ENCODE assay signal across 12 cellular contexts in the genomic region with DNA sequence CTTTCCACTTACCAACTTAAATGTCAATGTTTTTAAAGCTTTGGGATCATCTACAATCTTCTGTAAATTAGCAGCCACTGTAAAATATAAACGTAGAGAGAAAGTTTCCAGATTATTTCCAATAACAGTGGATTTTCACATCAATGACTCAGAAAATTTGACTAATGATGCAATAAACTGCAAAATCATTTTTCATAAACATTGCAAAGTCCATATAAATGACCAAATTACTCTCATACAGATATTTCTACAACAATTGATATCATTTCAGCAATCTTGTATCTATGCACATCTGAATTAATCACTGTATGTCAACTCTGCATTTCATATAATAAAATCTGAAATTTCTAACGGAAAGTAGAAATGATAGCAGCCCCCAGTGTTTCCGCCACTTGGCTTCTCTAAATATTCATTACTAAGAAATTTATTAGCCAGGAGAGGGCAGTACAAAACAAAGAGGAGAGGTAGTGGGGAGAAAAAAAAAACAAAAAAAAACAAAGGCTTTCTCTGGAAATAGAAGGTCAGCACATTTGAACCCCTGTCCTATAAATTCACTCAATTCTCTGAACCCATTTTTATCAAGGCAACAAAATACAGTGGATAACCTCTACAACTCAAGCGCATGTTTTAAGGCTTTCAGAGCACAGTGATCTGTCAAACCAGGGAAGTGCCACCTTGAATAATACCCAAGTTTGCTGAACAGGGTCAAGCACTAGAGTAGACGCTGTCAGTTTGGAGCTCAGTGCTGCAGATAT.
DNase-seq lines count a peak whose midpoint lies in the region; FAIRE-seq and TF ChIP-seq lines count a peak whose summit lies in the region.
"Had no signal": no experiment of that assay in that cellular context is flagged by ENCODE, and none has a peak within 500 bp of the region (broad histone marks: within the 10 kb centered on the region; RNA-seq: fewer than 3 reads in every experiment).

No MANE protein-coding gene starts in this region.

- no peak overlapping the region for H3K4me2 ChIP-seq in endothelial cell of umbilical vein (ENCODE audit: insufficient read depth, low read length)

- no peaks in the 10 kb centered on the region for H3K4me1 ChIP-seq in endothelial cell of umbilical vein (ENCODE audit: control insufficient read depth, extremely low read depth, insufficient read depth, low read length)

- H3K9me1 ChIP-seq in endothelial cell of umbilical vein (replicated peaks; ENCODE audit: control insufficient read depth, extremely low read depth, insufficient read depth, low read length): no peaks in the 10 kb centered on the region

- H2AFZ ChIP-seq in endothelial cell of umbilical vein (ENCODE audit: low read depth, low read length): no peak overlapping the region

- BruUV-seq in endothelial cell of umbilical vein (replicated peaks; lab: Mats Ljungman, UMichigan): no TSS peak

- no peaks in the 10 kb centered on the region for H3K79me2 ChIP-seq in endothelial cell of umbilical vein (ENCODE audit: control insufficient read depth, insufficient read depth, low read length)

- dilution Hi-C loops in endothelial cell of umbilical vein (cut with MboI; ENCODE audit: extremely low pct_ligation_motif_present, low sequenced_read_pairs): no loop called here

- H3K27me3 ChIP-seq in endothelial cell of umbilical vein (ENCODE audit: control insufficient read depth in 2 of 2, insufficient read depth in 2 of 2, low read length in 2 of 2): no peaks in the 10 kb centered on the region

- H3K9ac ChIP-seq in endothelial cell of umbilical vein (replicated peaks; ENCODE audit: extremely low read depth, insufficient read depth, low read length): no peak overlapping the region

- H3K9me3 ChIP-seq in endothelial cell of umbilical vein (replicated peaks; ENCODE audit: control insufficient read depth, insufficient read depth, low read length): no peaks in the 10 kb centered on the region
- H3K9me3 ChIP-seq: thoracic aorta had no signal

- peak in 1 of 2 donors; percentile 9 for TF ChIP-seq CTCF in endothelial cell of umbilical vein (IDR thresholded peaks at IDR 0.05; ENCODE audit: extremely low read depth in 1 of 2, insufficient read depth in 1 of 2, low read depth in 1 of 2, low read length in 2 of 2)

- no peaks in the 10 kb centered on the region for H3K36me3 ChIP-seq in endothelial cell of umbilical vein (ENCODE audit: control insufficient read depth in 2 of 2, extremely low read depth in 1 of 2, insufficient read depth in 2 of 2, low read length in 2 of 2)
- H3K36me3 ChIP-seq: thoracic aorta had no signal

- no peaks in the 10 kb centered on the region for H4K20me1 ChIP-seq in endothelial cell of umbilical vein (replicated peaks; ENCODE audit: control insufficient read depth, extremely low read depth, insufficient read depth, low read length)

- CTCF ChIA-PET in endothelial cell of umbilical vein (lab: Charles Lee): interaction anchor here (0.9 to 2.3 kb wide), 6 partner anchors 10 to 155 kb away, joined by 3 to 51 read pairs (median 4); no protein-coding TSS in a partner anchor

- POLR2A ChIA-PET in endothelial cell of umbilical vein (lab: Charles Lee): no interaction called here

- DNase-seq in NCI-H146 (lab: John Stamatoyannopoulos, UW): peak; percentile 2
- no peak for DNase-seq in NCI-H146 treated with DMSO at 0.1 percent for 48 hours (lab: John Stamatoyannopoulos, UW; ENCODE audit: unreplicated experiment)
- DNase-seq in NCI-H69 (lab: John Stamatoyannopoulos, UW): peak; percentile 21
- DNase-seq in endothelial cell of umbilical vein (ENCODE audit: low read depth, low spot score): peak; percentile 23
- DNase-seq in pons (ENCODE audit: low spot score): peak; percentile 56
- DNase-seq in posterior cingulate gyrus: no peak
- DNase-seq in UCSD-AML1 (lab: John Stamatoyannopoulos, UW; ENCODE audit: unreplicated experiment): no peak
- DNase-seq in hypothalamus (lab: John Stamatoyannopoulos, UW): no peak
- DNase-seq: HCEC 1CT had no signal

- no peak overlapping the region for H3K27ac ChIP-seq in endothelial cell of umbilical vein (ENCODE audit: insufficient read depth, low read depth, low read length)
- H3K27ac ChIP-seq: RWPE1, thoracic aorta had no signal

- no peak for TF ChIP-seq POLR2A in endothelial cell of umbilical vein (IDR thresholded peaks at IDR 0.05; ENCODE audit: low read depth, low read length)

- no peak for FAIRE-seq in endothelial cell of umbilical vein (lab: Jason Lieb, UNC)

- no peak overlapping the region for H3K4me3 ChIP-seq in endothelial cell of umbilical vein (replicated peaks in 1 of 3; ENCODE audit: insufficient read depth in 1 of 3, low read depth in 1 of 3, low read length in 3 of 3)
- H3K4me3 ChIP-seq: lung, thoracic aorta had no signal

- intact Hi-C loops in endothelial cell of umbilical vein (cut with micrococcal nuclease) (loop anchor here (1.0 to 5.0 kb wide), 2 partner anchors 153 to 1428 kb away; no protein-coding TSS in a partner anchor), posterior cingulate gyrus (cut with DNase I) (loop anchor here (1.0 kb wide), 1 partner anchor 154 kb away; no protein-coding TSS in a partner anchor)

TF ChIP-seq in endothelial cell of umbilical vein, 7 proteins besides CTCF, POLR2A, EP300 and RAD21:
- TF ChIP-seq, protein P1, sequence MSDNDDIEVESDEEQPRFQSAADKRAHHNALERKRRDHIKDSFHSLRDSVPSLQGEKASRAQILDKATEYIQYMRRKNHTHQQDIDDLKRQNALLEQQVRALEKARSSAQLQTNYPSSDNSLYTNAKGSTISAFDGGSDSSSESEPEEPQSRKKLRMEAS (IDR thresholded peaks at IDR 0.05; ENCODE audit: insufficient read depth, insufficient read length): no peak
- TF ChIP-seq EZH2 (IDR thresholded peaks at IDR 0.05; ENCODE audit: borderline replicate concordance, low read depth, low read length, severe bottlenecking) (no peak), GATA2 (IDR thresholded peaks at IDR 0.05; ENCODE audit: insufficient read depth, insufficient read length, low read depth, low read length) (no peak), MYC (IDR thresholded peaks at IDR 0.05; ENCODE audit: low read depth, low read length) (no peak), POLR2AphosphoS5 (IDR thresholded peaks at IDR 0.05; ENCODE audit: insufficient read depth, low read depth, low read length) (no peak), JUN (IDR thresholded peaks at IDR 0.05; ENCODE audit: borderline replicate concordance, insufficient read depth, insufficient read length, low read depth) (no peak), FOS (IDR thresholded peaks at IDR 0.05; ENCODE audit: borderline replicate concordance, insufficient read depth, low read length) (no peak)

Comparison
In these comparisons a context has a peak if more than half of its experiments do, and no peak if none do; other contexts are left out.
1. DNase-seq: peak in NCI-H146 (single experiment), NCI-H69 (single experiment), endothelial cell of umbilical vein (single experiment) and pons (single experiment); none in NCI-H146 treated with DMSO at 0.1 percent for 48 hours (single experiment), posterior cingulate gyrus (0 of 10), UCSD-AML1 (single experiment) and hypothalamus (0 of 51).